ENCODE assay signal across 18 cellular contexts in genomic region chr5:435156-435790, GRCh38. TPM values are rescaled to one million over a fixed set of nuclear protein-coding genes. Genes with fewer than 3 reads are reported as not detected.
DNase-seq lines count a peak whose midpoint lies in the region; ATAC-seq, FAIRE-seq and TF ChIP-seq lines count a peak whose summit lies in the region.
"Had no signal": no experiment of that assay in that cellular context is flagged by ENCODE, and none has a peak within 500 bp of the region (broad histone marks: within the 10 kb centered on the region; RNA-seq: fewer than 3 reads in every experiment).

No MANE protein-coding gene starts in this region.

- H3K9ac ChIP-seq in kidney (ENCODE audit: low read length in 2 of 2): no peak overlapping the region
- H3K9ac ChIP-seq: BLaER1, KMS-11 had no signal

- no peak for TF ChIP-seq CTCF in kidney (IDR thresholded peaks at IDR 0.05; ENCODE audit: borderline replicate concordance, extremely low read depth, insufficient read depth)

- ATAC-seq in activated CD4-positive, alpha-beta T cell treated with anti-CD3 and anti-CD28 coated beads for 36 hours: no peak
- ATAC-seq in sciatic nerve: no peak
- ATAC-seq: PC-3 had no signal

- H3K9me3 ChIP-seq in kidney (ENCODE audit: control insufficient read depth in 1 of 2, low read length in 2 of 2): no peaks in the 10 kb centered on the region
- H3K9me3 ChIP-seq: BLaER1 had no signal

- H3K27ac Mint-ChIP-seq in activated CD4-positive, alpha-beta T cell treated with anti-CD3 and anti-CD28 coated beads for 36 hours: no peak overlapping the region
- H3K27ac Mint-ChIP-seq: CD8-positive, alpha-beta memory T cell had no signal

- no peak overlapping the region for H3K4me3 ChIP-seq in kidney (ENCODE audit: low read length in 2 of 2)
- H3K4me3 ChIP-seq: BLaER1 had no signal

- peaks cover 3% of the 10 kb centered on the region for H3K36me3 Mint-ChIP-seq in activated CD4-positive, alpha-beta T cell treated with anti-CD3 and anti-CD28 coated beads for 36 hours (ENCODE audit: low read depth)
- H3K36me3 Mint-ChIP-seq: CD8-positive, alpha-beta memory T cell had no signal

- POLR2A ChIA-PET in activated CD4-positive, alpha-beta T cell treated with anti-CD3 and anti-CD28 coated beads for 36 hours (lab: Charles Lee): no interaction called here

- no peaks in the 10 kb centered on the region for H3K36me3 ChIP-seq in kidney (ENCODE audit: control insufficient read depth in 1 of 2, insufficient read depth in 2 of 2, low read length in 2 of 2)
- H3K36me3 ChIP-seq: BLaER1 had no signal

- DNase-seq in activated CD4-positive, alpha-beta T cell treated with anti-CD3 and anti-CD28 coated beads for 36 hours: peak; percentile 3
- no peak for DNase-seq in activated CD4-positive, alpha-beta T cell treated with anti-CD3 and anti-CD28 coated beads for 4 hours
- DNase-seq in HTR-8/SVneo (ENCODE audit: insufficient read length, low spot score): no peak
- peak; percentile 66 for DNase-seq in kidney
- peak; percentile 43 for DNase-seq in sciatic nerve (ENCODE audit: low spot score)
- DNase-seq in kidney glomerular epithelial cell (lab: John Stamatoyannopoulos, UW): no peak
- no peak for DNase-seq in islet precursor cell
- no peak for DNase-seq in NCI-H146 (lab: John Stamatoyannopoulos, UW)
- DNase-seq: 8988T; CD8-positive, alpha-beta memory T cell; NCI-H1092; NCI-H1694; NCI-H446; NCI-H748 treated with DMSO at 0.1 percent for 48 hours; PC-3 had no signal

- no peak overlapping the region for H3K4me3 Mint-ChIP-seq in activated CD4-positive, alpha-beta T cell treated with anti-CD3 and anti-CD28 coated beads for 36 hours

- H3K4me1 ChIP-seq in kidney (ENCODE audit: control insufficient read depth in 1 of 2, insufficient read depth in 1 of 2, low read depth in 1 of 2, low read length in 2 of 2): no peaks in the 10 kb centered on the region

- intact Hi-C loops in activated CD4-positive, alpha-beta T cell treated with anti-CD3 and anti-CD28 coated beads for 36 hours (cut with DNase I, micrococcal nuclease): loop anchor here in 1 of 2 experiments (5.0 kb wide), 1 partner anchor 118 kb away; no protein-coding TSS in a partner anchor
- intact Hi-C loops in kidney (cut with DNase I): no loop called here
- intact Hi-C loops in sciatic nerve (cut with DNase I): no loop called here

- peak; percentile 36 for FAIRE-seq in HTR-8/SVneo (lab: Jason Lieb, UNC)
- FAIRE-seq in kidney (lab: Jason Lieb, UNC): no peak

- CTCF ChIA-PET in activated CD4-positive, alpha-beta T cell treated with anti-CD3 and anti-CD28 coated beads for 36 hours (lab: Charles Lee): no interaction called here

- H3K27me3 Mint-ChIP-seq in activated CD4-positive, alpha-beta T cell treated with anti-CD3 and anti-CD28 coated beads for 36 hours: no peaks in the 10 kb centered on the region

- no peaks in the 10 kb centered on the region for H3K4me1 Mint-ChIP-seq in activated CD4-positive, alpha-beta T cell treated with anti-CD3 and anti-CD28 coated beads for 36 hours
- H3K4me1 Mint-ChIP-seq: CD8-positive, alpha-beta memory T cell had no signal

- H3K9me3 Mint-ChIP-seq in activated CD4-positive, alpha-beta T cell treated with anti-CD3 and anti-CD28 coated beads for 36 hours (ENCODE audit: low read depth): no peaks in the 10 kb centered on the region
- H3K9me3 Mint-ChIP-seq: CD8-positive, alpha-beta memory T cell had no signal

- no peak overlapping the region for H3K27ac ChIP-seq in kidney (ENCODE audit: low read depth in 2 of 2, low read length in 2 of 2)
- H3K27ac ChIP-seq: BLaER1, HL-60, KMS-11 had no signal

RNA-seq across cellular contexts. Expression of gene EXOC3, which starts 7.7 kb away (rescaled TPM):
- 10 to 100 TPM; 49.7 to 62.7 TPM for total RNA-seq in activated CD4-positive, alpha-beta T cell treated with anti-CD3 and anti-CD28 coated beads for 36 hours
- total RNA-seq in kidney: 71.5 TPM
- 40.5 TPM for polyA plus RNA-seq in kidney (ENCODE audit: insufficient read depth, low read depth, low replicate concordance)
- total RNA-seq in sciatic nerve: 58.4 TPM

Comparison
In these comparisons a context has a peak if more than half of its experiments do, and no peak if none do; other contexts are left out.
1. DNase-seq: peak in activated CD4-positive, alpha-beta T cell treated with anti-CD3 and anti-CD28 coated beads for 36 hours (single experiment), kidney (single experiment) and sciatic nerve (single experiment); none in activated CD4-positive, alpha-beta T cell treated with anti-CD3 and anti-CD28 coated beads for 4 hours (0 of 2), HTR-8/SVneo (single experiment), kidney glomerular epithelial cell (single experiment), islet precursor cell (single experiment) and NCI-H146 (single experiment).